In genomic region chr7:11472646-11473045, GRCh38 we compare ENCODE assay signal across 27 cellular contexts.
"Had no signal": no experiment of that assay in that cellular context is flagged by ENCODE, and none has a peak within 500 bp of the region (broad histone marks: within the 10 kb centered on the region; RNA-seq: fewer than 3 reads in every experiment).

No MANE protein-coding gene starts in this region.

- H3K27me3 ChIP-seq: neural progenitor cell, ovary, spleen, stomach, thyroid gland, tibial nerve, upper lobe of left lung, vagina had no signal

- H3K79me2 ChIP-seq: parathyroid adenoma had no signal

- H3K36me3 ChIP-seq: neural progenitor cell, ovary, spleen, stomach, thoracic aorta, thyroid gland, tibial nerve, upper lobe of left lung, vagina had no signal

- H3K27ac ChIP-seq: neural progenitor cell, ovary, parathyroid adenoma, psoas muscle, skin epidermis, spleen, stomach, thoracic aorta, thyroid gland, upper lobe of left lung, vagina had no signal

- H2AFZ ChIP-seq: neural progenitor cell, parathyroid adenoma had no signal

- H3K4me3 ChIP-seq: neural progenitor cell, ovary, psoas muscle, skin epidermis, smooth muscle cell, spleen, stomach, thoracic aorta, thyroid gland, tibial nerve, upper lobe of left lung, vagina had no signal

- FAIRE-seq: urothelium cell line had no signal

- DNase-seq: naive thymus-derived CD4-positive, alpha-beta T cell; natural killer cell; occipital lobe; ovary; posterior cingulate gyrus; psoas muscle; right cardiac atrium; spleen; stimulated activated CD4-positive, alpha-beta T cell treated with anti-CD3 and anti-CD28 coated beads, Interleukin-12 subunit alpha, Interleukin-12 subunit beta, amount 100 ng/mL, for 4 hours; stimulated activated CD4-positive, alpha-beta T cell treated with anti-CD3 and anti-CD28 coated beads, Interleukin-2, amount 100 ng/mL, for 24 hours; stimulated activated CD4-positive, alpha-beta T cell treated with anti-CD3 and anti-CD28 coated beads, Interleukin-2, amount 100 ng/mL, for 48 hours; stimulated activated CD4-positive, alpha-beta T cell treated with anti-CD3 and anti-CD28 coated beads, Interleukin-4, amount 100 ng/mL, for 24 hours; stimulated activated naive B cell treated with anti-CD40 and anti-IgM and Interleukin-4, amounts not matched to agents 10 μg/mL and 1 μg/mL and 100 μg/mL, for 72 hours; stimulated activated naive CD4-positive, alpha-beta T cell treated with Interleukin-2 at 50 U/mL for 16 hours; stomach; thyroid gland; upper lobe of left lung had no signal

- H3K9ac ChIP-seq: neural progenitor cell, parathyroid adenoma had no signal

- H3K4me2 ChIP-seq: neural progenitor cell, smooth muscle cell had no signal

- H3K4me1 ChIP-seq: neural progenitor cell, parathyroid adenoma, psoas muscle, spleen, upper lobe of left lung, vagina had no signal

- H3K9me3 ChIP-seq: ovary, psoas muscle, spleen, stomach, thoracic aorta, thyroid gland, tibial nerve, upper lobe of left lung, vagina had no signal

- ATAC-seq: naive thymus-derived CD4-positive, alpha-beta T cell; natural killer cell; psoas muscle; right cardiac atrium; sciatic nerve; stimulated activated effector memory CD8-positive, alpha-beta T cell treated with anti-CD3 and anti-CD28 coated beads, Interleukin-12 subunit alpha, Interleukin-12 subunit beta, amount 100 ng/mL, for 72 hours; stimulated activated naive B cell treated with anti-CD40 and anti-IgM and Interleukin-4, amounts not matched to agents 10 μg/mL and 1 μg/mL and 100 μg/mL, for 72 hours had no signal
